ENCODE assay signal across 9 cellular contexts in genomic region chr1:84621553-84621952, GRCh38. TPM values are rescaled to one million over a fixed set of nuclear protein-coding genes. Genes with fewer than 3 reads are reported as not detected.
A peak's percentile ranks its signal among the peaks of the same experiment; 100 is the strongest.
DNase-seq lines count a peak whose midpoint lies in the region; ATAC-seq and TF ChIP-seq lines count a peak whose summit lies in the region.
"Had no signal": no experiment of that assay in that cellular context is flagged by ENCODE, and none has a peak within 500 bp of the region (broad histone marks: within the 10 kb centered on the region; RNA-seq: fewer than 3 reads in every experiment).

No MANE protein-coding gene starts in this region.

- H3K36me3 Mint-ChIP-seq in MCF 10A (ENCODE audit: insufficient read depth, unreplicated experiment), result no peaks in the 10 kb centered on the region
- H3K36me3 Mint-ChIP-seq in effector memory CD8-positive, alpha-beta T cell (ENCODE audit: insufficient read depth), result peaks cover 3% of the 10 kb centered on the region
- H3K36me3 Mint-ChIP-seq in stimulated activated effector memory CD8-positive, alpha-beta T cell treated with anti-CD3 and anti-CD28 coated beads, Interleukin-12 subunit alpha, Interleukin-12 subunit beta, amount 100 ng/mL, for 72 hours, result no peaks in the 10 kb centered on the region

- TF ChIP-seq CTCF in mammary epithelial cell (conservative IDR thresholded peaks at IDR 0.05 in 1 of 2, IDR thresholded peaks at IDR 0.05 in 1 of 2; ENCODE audit: extremely low read depth in 1 of 2, insufficient read depth in 1 of 2, low read depth in 1 of 2, low read length in 2 of 2) (no peak), MCF 10A (IDR thresholded peaks at IDR 0.05; ENCODE audit: unreplicated experiment) (no peak), OCI-LY3 (IDR thresholded peaks at IDR 0.05; ENCODE audit: low read depth, low read length) (no peak)

- H4K20me1 ChIP-seq in mammary epithelial cell (ENCODE audit: insufficient read depth, low read length), result no peaks in the 10 kb centered on the region
- no peaks in the 10 kb centered on the region for H4K20me1 ChIP-seq in OCI-LY3 (ENCODE audit: insufficient read depth, low read length)

- dilution Hi-C loops in mammary epithelial cell (cut with HindIII; ENCODE audit: low sequenced_read_pairs), result loop anchor here (5.0 kb wide), 1 partner anchor 131 kb away; no protein-coding TSS in a partner anchor

- POLR2A ChIA-PET in MCF 10A (lab: Yijun Ruan, JAX), result no interaction called here

- ATAC-seq in effector memory CD8-positive, alpha-beta T cell (replicated peaks), result no peak
- no peak for ATAC-seq in stimulated activated effector memory CD8-positive, alpha-beta T cell treated with anti-CD3 and anti-CD28 coated beads, Interleukin-12 subunit alpha, Interleukin-12 subunit beta, amount 100 ng/mL, for 72 hours
- ATAC-seq in GM18520 (IDR thresholded peaks at IDR 0.05; ENCODE audit: unreplicated experiment), result no peak

- H3K9me3 Mint-ChIP-seq in MCF 10A (ENCODE audit: unreplicated experiment), result no peaks in the 10 kb centered on the region
- H3K9me3 Mint-ChIP-seq in effector memory CD8-positive, alpha-beta T cell, result no peaks in the 10 kb centered on the region
- H3K9me3 Mint-ChIP-seq in stimulated activated effector memory CD8-positive, alpha-beta T cell treated with anti-CD3 and anti-CD28 coated beads, Interleukin-12 subunit alpha, Interleukin-12 subunit beta, amount 100 ng/mL, for 72 hours, result no peaks in the 10 kb centered on the region

- no peak overlapping the region for H3K27ac Mint-ChIP-seq in MCF 10A (ENCODE audit: low read depth, unreplicated experiment)
- no peak overlapping the region for H3K27ac Mint-ChIP-seq in effector memory CD8-positive, alpha-beta T cell
- no peak overlapping the region for H3K27ac Mint-ChIP-seq in stimulated activated effector memory CD8-positive, alpha-beta T cell treated with anti-CD3 and anti-CD28 coated beads, Interleukin-12 subunit alpha, Interleukin-12 subunit beta, amount 100 ng/mL, for 72 hours

- no TSS peak for BruUV-seq in mammary epithelial cell (replicated peaks; lab: Mats Ljungman, UMichigan)
- no TSS peak for BruUV-seq in MCF 10A (replicated peaks; lab: Mats Ljungman, UMichigan)

- intact Hi-C loops in mammary epithelial cell (cut with micrococcal nuclease), result loop anchor here (1.0 to 5.0 kb wide), 5 partner anchors 47 to 479 kb away; partner anchors contain the start of genes CTBS and PRKACB
- intact Hi-C loops in MCF 10A (cut with micrococcal nuclease), result loop anchor here (2.0 to 5.0 kb wide), 2 partner anchors 316 to 481 kb away; no protein-coding TSS in a partner anchor

- no peak overlapping the region for H3K4me3 Mint-ChIP-seq in MCF 10A (ENCODE audit: unreplicated experiment)
- peak overlapping the region; percentile 81 to 85 for H3K4me3 Mint-ChIP-seq in effector memory CD8-positive, alpha-beta T cell
- peak overlapping the region; percentile 74 for H3K4me3 Mint-ChIP-seq in stimulated activated effector memory CD8-positive, alpha-beta T cell treated with anti-CD3 and anti-CD28 coated beads, Interleukin-12 subunit alpha, Interleukin-12 subunit beta, amount 100 ng/mL, for 72 hours

- H3K27me3 ChIP-seq in mammary epithelial cell (ENCODE audit: insufficient read depth, low read length) (no peaks in the 10 kb centered on the region), OCI-LY3 (ENCODE audit: low read depth, low read length) (no peaks in the 10 kb centered on the region)
- H3K27me3 ChIP-seq: SJSA1 had no signal

- H3K9me3 ChIP-seq in mammary epithelial cell (replicated peaks; ENCODE audit: insufficient read depth, low read length), result no peaks in the 10 kb centered on the region
- H3K9me3 ChIP-seq in OCI-LY3 (ENCODE audit: insufficient read depth, low read length), result no peaks in the 10 kb centered on the region
- H3K9me3 ChIP-seq: SJSA1 had no signal

- WGBS in mammary epithelial cell (ENCODE audit: low coverage, missing lambda C conversion rate), result 77% methylated on average over 11 of the region's 14 CpGs

- peaks cover 13% of the 10 kb centered on the region for H3K4me1 ChIP-seq in mammary epithelial cell (ENCODE audit: insufficient read depth, low read length)
- H3K4me1 ChIP-seq in OCI-LY3 (ENCODE audit: low read length), result peaks cover 4% of the 10 kb centered on the region; the same call in 1 of the 2 replicates

- no peaks in the 10 kb centered on the region for H3K79me2 ChIP-seq in mammary epithelial cell (ENCODE audit: insufficient read depth, low read length)
- no peaks in the 10 kb centered on the region for H3K79me2 ChIP-seq in OCI-LY3 (ENCODE audit: low read length)

- H3K4me2 ChIP-seq in mammary epithelial cell (ENCODE audit: insufficient read depth, low read depth, low read length) (no peak overlapping the region), OCI-LY3 (ENCODE audit: low read length) (peak overlapping the region; percentile 66)

- DNase-seq in mammary epithelial cell, result no peak
- no peak for DNase-seq in MCF 10A (ENCODE audit: unreplicated experiment)
- no peak for DNase-seq in effector memory CD8-positive, alpha-beta T cell
- peak in 1 of 2 donors; percentile 44 for DNase-seq in stimulated activated effector memory CD8-positive, alpha-beta T cell treated with anti-CD3 and anti-CD28 coated beads, Interleukin-12 subunit alpha, Interleukin-12 subunit beta, amount 100 ng/mL, for 72 hours (ENCODE audit: low spot score in 2 of 2)
- no peak for DNase-seq in NCI-H1930 (lab: John Stamatoyannopoulos, UW)
- no peak for DNase-seq in NCI-H2227 treated with DMSO at 0.1 percent for 48 hours (lab: John Stamatoyannopoulos, UW)

- H3K27ac ChIP-seq in mammary epithelial cell (ENCODE audit: insufficient read depth, low read depth, low read length) (no peak overlapping the region), OCI-LY3 (ENCODE audit: low read length) (no peak overlapping the region)

- in situ Hi-C loops in mammary epithelial cell (cut with MboI; ENCODE audit: low sequenced_read_pairs in 2 of 2), result loop anchor here (10.0 to 25.0 kb wide), 3 partner anchors 143 to 459 kb away; no protein-coding TSS in a partner anchor

- CTCF ChIA-PET in mammary epithelial cell (lab: Charles Lee; ENCODE audit: low non-redundant PET), result no interaction called here
- CTCF ChIA-PET in MCF 10A (lab: Yijun Ruan, JAX), result interaction anchor here (0.6 to 4.3 kb wide), 20 partner anchors 8 to 235 kb away, joined by 3 to 16 read pairs (median 3); partner anchors contain the start of genes GNG5 and SPATA1

- H3K9ac ChIP-seq in mammary epithelial cell (ENCODE audit: insufficient read depth, low read length), result no peak overlapping the region
- peak overlapping the region; percentile 80 for H3K9ac ChIP-seq in OCI-LY3 (ENCODE audit: low read length)

- peaks cover 12% of the 10 kb centered on the region for H3K4me1 Mint-ChIP-seq in MCF 10A (ENCODE audit: insufficient read depth, unreplicated experiment)
- peaks cover 1 to 3% of the 10 kb centered on the region in 2 donors for H3K4me1 Mint-ChIP-seq in effector memory CD8-positive, alpha-beta T cell (ENCODE audit: low read depth in 2 of 2)
- peaks cover 19% of the 10 kb centered on the region for H3K4me1 Mint-ChIP-seq in stimulated activated effector memory CD8-positive, alpha-beta T cell treated with anti-CD3 and anti-CD28 coated beads, Interleukin-12 subunit alpha, Interleukin-12 subunit beta, amount 100 ng/mL, for 72 hours

- no peak overlapping the region for H3K4me3 ChIP-seq in mammary epithelial cell (replicated peaks in 1 of 3; ENCODE audit: insufficient read depth in 1 of 3, low read depth in 2 of 3, low read length in 3 of 3)
- H3K4me3 ChIP-seq in OCI-LY3 (ENCODE audit: low read length), result peak overlapping the region; percentile 94

- no peaks in the 10 kb centered on the region for H3K36me3 ChIP-seq in mammary epithelial cell (ENCODE audit: insufficient read depth, low read length)
- H3K36me3 ChIP-seq in OCI-LY3 (replicated peaks; ENCODE audit: low read depth, low read length), result no peaks in the 10 kb centered on the region

- H3K27me3 Mint-ChIP-seq in MCF 10A (ENCODE audit: insufficient read depth, unreplicated experiment), result no peaks in the 10 kb centered on the region
- H3K27me3 Mint-ChIP-seq in effector memory CD8-positive, alpha-beta T cell, result peaks cover 0 to 18% of the 10 kb centered on the region in 2 donors

- peak overlapping the region; percentile 36 for H2AFZ ChIP-seq in mammary epithelial cell (ENCODE audit: low read depth, low read length)
- peak overlapping the region; percentile 94 for H2AFZ ChIP-seq in OCI-LY3 (ENCODE audit: low read depth, low read length)

RNA-seq across cellular contexts. Expression of gene CTBS, which starts 47.3 kb away (rescaled TPM):
- total RNA-seq in mammary epithelial cell (10 to 100 TPM; 12.3 to 13.1 TPM), MCF 10A (2022) (14.0 and 20.9 TPM in 2 replicates)
- polyA plus RNA-seq in mammary epithelial cell, result 10.5 TPM
- 4.0 TPM for polyA minus RNA-seq in mammary epithelial cell
